In genomic region chr6:44122821-44123220, GRCh38 we compare ENCODE assay signal across 10 cellular contexts. TPM values are rescaled to one million over a fixed set of nuclear protein-coding genes. Genes with fewer than 3 reads are reported as not detected.
DNase-seq lines count a peak whose midpoint lies in the region; ATAC-seq and TF ChIP-seq lines count a peak whose summit lies in the region.
"Had no signal": no experiment of that assay in that cellular context is flagged by ENCODE, and none has a peak within 500 bp of the region (broad histone marks: within the 10 kb centered on the region; RNA-seq: fewer than 3 reads in every experiment).

No MANE protein-coding gene starts in this region.

- peak overlapping the region; percentile 64 for H3K27ac Mint-ChIP-seq in activated CD4-positive, alpha-beta T cell treated with anti-CD3 and anti-CD28 coated beads for 36 hours
- H3K27ac Mint-ChIP-seq in T-helper 17 cell: peak overlapping the region; percentile 84

- WGBS in spleen, 5 donors: 3 to 13% (median 8%) methylated on average over 1 of the region's 1 CpG

- no peak for ATAC-seq in activated CD4-positive, alpha-beta T cell treated with anti-CD3 and anti-CD28 coated beads for 36 hours
- ATAC-seq in T-helper 17 cell: no peak
- no peak for ATAC-seq in GM21367 (IDR thresholded peaks at IDR 0.05; ENCODE audit: unreplicated experiment)
- no peak for ATAC-seq in GM18858 (IDR thresholded peaks at IDR 0.05; ENCODE audit: unreplicated experiment)

- H3K27me3 Mint-ChIP-seq in activated CD4-positive, alpha-beta T cell treated with anti-CD3 and anti-CD28 coated beads for 36 hours: no peaks in the 10 kb centered on the region
- H3K27me3 Mint-ChIP-seq in T-helper 17 cell: no peaks in the 10 kb centered on the region

- no peaks in the 10 kb centered on the region for H3K9me3 ChIP-seq in T-helper 17 cell (ENCODE audit: control insufficient read depth, low read length, poor library complexity, severe bottlenecking)
- no peaks in the 10 kb centered on the region for H3K9me3 ChIP-seq in spleen

- POLR2A ChIA-PET in activated CD4-positive, alpha-beta T cell treated with anti-CD3 and anti-CD28 coated beads for 36 hours (lab: Charles Lee): no interaction called here

- peak; percentile 22 for DNase-seq in activated CD4-positive, alpha-beta T cell treated with anti-CD3 and anti-CD28 coated beads for 36 hours
- DNase-seq in activated CD4-positive, alpha-beta T cell treated with anti-CD3 and anti-CD28 coated beads, Interleukin-2, amount 50 U/mL, for 4 hours: no peak
- DNase-seq in T-helper 17 cell (no peak), fibroblast of pulmonary artery (ENCODE audit: low read depth) (peak; percentile 64), spleen (no peak), DMS53 treated with DMSO at 0.1 percent for 48 hours (lab: John Stamatoyannopoulos, UW; ENCODE audit: unreplicated experiment) (no peak)
- DNase-seq: NCI-H146 had no signal

- H3K27me3 ChIP-seq in spleen (replicated peaks in 1 of 7): no peaks in the 10 kb centered on the region

- intact Hi-C loops in activated CD4-positive, alpha-beta T cell treated with anti-CD3 and anti-CD28 coated beads for 36 hours (cut with DNase I, micrococcal nuclease): no loop called here
- intact Hi-C loops in spleen (cut with DNase I; ENCODE audit: low total_unique reads): no loop called here

- H3K4me1 ChIP-seq in spleen: peaks cover 36 to 93% (median 67%) of the 10 kb centered on the region in 6 donors

- no peak for TF ChIP-seq POLR2A in spleen (IDR thresholded peaks at IDR 0.05)

- H3K4me1 Mint-ChIP-seq in activated CD4-positive, alpha-beta T cell treated with anti-CD3 and anti-CD28 coated beads for 36 hours: peaks cover 69% of the 10 kb centered on the region
- peaks cover 57% of the 10 kb centered on the region for H3K4me1 Mint-ChIP-seq in T-helper 17 cell

- H3K4me3 Mint-ChIP-seq in activated CD4-positive, alpha-beta T cell treated with anti-CD3 and anti-CD28 coated beads for 36 hours: peak overlapping the region; percentile 1
- H3K4me3 Mint-ChIP-seq in T-helper 17 cell: peak overlapping the region; percentile 84

- H3K36me3 Mint-ChIP-seq in activated CD4-positive, alpha-beta T cell treated with anti-CD3 and anti-CD28 coated beads for 36 hours (ENCODE audit: low read depth): peaks cover 16% of the 10 kb centered on the region
- H3K36me3 Mint-ChIP-seq in T-helper 17 cell (ENCODE audit: low read depth): peaks cover 3% of the 10 kb centered on the region

- no peaks in the 10 kb centered on the region for H3K9me3 Mint-ChIP-seq in activated CD4-positive, alpha-beta T cell treated with anti-CD3 and anti-CD28 coated beads for 36 hours (ENCODE audit: low read depth)

- H3K4me3 ChIP-seq in fibroblast of pulmonary artery (replicated peaks; ENCODE audit: low read depth, low read length) (no peak overlapping the region), spleen (no peak overlapping the region)

- no peak for TF ChIP-seq CTCF in fibroblast of pulmonary artery (IDR thresholded peaks at IDR 0.05; ENCODE audit: low read length, missing control alignments)
- no peak for TF ChIP-seq CTCF in spleen (IDR thresholded peaks at IDR 0.05 in 8 of 11, conservative IDR thresholded peaks at IDR 0.05 in 3 of 11)

- CTCF ChIA-PET in activated CD4-positive, alpha-beta T cell treated with anti-CD3 and anti-CD28 coated beads for 36 hours (lab: Charles Lee): interaction anchor here (0.6 to 1.4 kb wide), 2 partner anchors 30 to 476 kb away, joined by 3 read pairs; no protein-coding TSS in a partner anchor

- peaks cover 0 to 5% (median 0%) of the 10 kb centered on the region in 6 donors for H3K36me3 ChIP-seq in spleen

- H3K27ac ChIP-seq in spleen: peak overlapping the region in 7 of 8 donors; percentile 15 to 60 (median 44)

RNA-seq across cellular contexts. Expression of gene MRPL14, which starts 4.4 kb away (rescaled TPM):
- 10 to 100 TPM; 29.5 to 43.3 TPM for total RNA-seq in activated CD4-positive, alpha-beta T cell treated with anti-CD3 and anti-CD28 coated beads for 36 hours
- total RNA-seq in T-helper 17 cell: 10 to 100 TPM; 13.2 to 13.7 TPM
- 10 to 100 TPM; 20.2 to 31.7 (median 23.8) TPM for total RNA-seq in spleen
- 10 to 100 TPM; 34.8 to 55.3 (median 41.4) TPM for polyA plus RNA-seq in spleen

RNA-seq across cellular contexts. Expression of gene TMEM63B, which starts 4.5 kb away (rescaled TPM):
- total RNA-seq in activated CD4-positive, alpha-beta T cell treated with anti-CD3 and anti-CD28 coated beads for 36 hours: 10 to 100 TPM; 10.9 to 15.2 TPM
- total RNA-seq in T-helper 17 cell: 10 to 100 TPM; 25.6 to 27.1 TPM
- total RNA-seq in spleen: 10 to 100 TPM; 12.3 to 24.8 (median 19.4) TPM
- polyA plus RNA-seq in spleen: 1 to 10 TPM; 2.8 to 8.5 (median 3.5) TPM

RNA-seq across cellular contexts. Expression of gene CAPN11, which starts 35.8 kb away (rescaled TPM):
- total RNA-seq in activated CD4-positive, alpha-beta T cell treated with anti-CD3 and anti-CD28 coated beads for 36 hours: 1 to 10 TPM; 1.2 to 1.3 TPM
- 1 to 10 TPM in 1 of 2 donors, under 1 TPM in 1; 0.26 to 1.0 TPM for total RNA-seq in T-helper 17 cell
- under 1 TPM in 4 of 7 donors, not detected in 3; 0.13 to 0.26 (median 0.20) TPM for total RNA-seq in spleen
- polyA plus RNA-seq in spleen: under 1 TPM; 0.12 to 0.19 (median 0.17) TPM
- total RNA-seq: activated CD8-positive, alpha-beta memory T cell treated with anti-CD3 and anti-CD28 coated beads for 36 hours had no signal

Comparison
In these comparisons a context has a peak if more than half of its experiments do, and no peak if none do; other contexts are left out.
1. DNase-seq: peak in activated CD4-positive, alpha-beta T cell treated with anti-CD3 and anti-CD28 coated beads for 36 hours (single experiment) and fibroblast of pulmonary artery (single experiment); none in activated CD4-positive, alpha-beta T cell treated with anti-CD3 and anti-CD28 coated beads, Interleukin-2, amount 50 U/mL, for 4 hours (0 of 2), T-helper 17 cell (0 of 3), spleen (single experiment) and DMS53 treated with DMSO at 0.1 percent for 48 hours (single experiment).